Comparison of ENCODE assay signal across 25 cellular contexts in the genomic region with DNA sequence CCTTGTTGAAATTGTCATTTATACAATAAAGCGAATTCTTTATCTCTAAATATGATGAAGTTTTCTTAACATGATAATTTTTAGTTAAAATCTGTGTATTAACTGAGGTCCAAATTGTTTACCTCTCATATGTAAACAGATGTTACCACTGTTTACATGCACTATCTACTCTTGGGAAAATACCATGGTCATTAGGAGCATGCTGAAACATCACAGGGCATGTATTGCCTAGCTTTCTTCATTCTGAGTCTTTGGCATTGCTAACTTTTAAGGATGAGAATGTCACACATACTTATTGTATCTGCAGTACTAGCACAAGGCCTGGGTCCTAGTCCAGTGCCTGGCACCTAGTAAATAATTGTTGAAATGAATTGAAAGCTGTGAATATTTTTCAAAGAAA. TPM values are rescaled to one million over a fixed set of nuclear protein-coding genes. Genes with fewer than 3 reads are reported as not detected.
"Had no signal": no experiment of that assay in that cellular context is flagged by ENCODE, and none has a peak within 500 bp of the region (broad histone marks: within the 10 kb centered on the region; RNA-seq: fewer than 3 reads in every experiment).

No MANE protein-coding gene starts in this region.

- FAIRE-seq: HepG2, K562, RCC 7860 had no signal

- DNase-seq: Kasumi-1, MM.1S, NCI-H1092 treated with DMSO at 0.1 percent for 48 hours, NCI-H1436, NCI-H187, NCI-H2029, NCI-H226, NCI-H446, NCI-H510A, NCI-H524 treated with DMSO at 0.1 percent for 48 hours, NCI-H69, NCI-H774, Right ventricle myocardium superior, RPMI8226, SIG-M5, SK-N-SH, SW 1271 had no signal

- H3K36me3 ChIP-seq: SJSA1 had no signal

- H3K4me1 ChIP-seq: SJSA1 had no signal

- H3K9me3 ChIP-seq: SJSA1, SK-N-SH had no signal

- H3K27me3 ChIP-seq: SJSA1 had no signal

- H3K4me1 Mint-ChIP-seq: IgD-negative memory B cell had no signal

- H3K27ac Mint-ChIP-seq: IgD-negative memory B cell had no signal

- H3K27ac ChIP-seq: KMS-11, SJSA1 had no signal

- H3K4me3 ChIP-seq: K562, SJSA1 had no signal

- H3K27me3 Mint-ChIP-seq: IgD-negative memory B cell had no signal

- H3K36me3 Mint-ChIP-seq: IgD-negative memory B cell had no signal

RNA-seq across cellular contexts. Expression of a gene that starts 30.2 kb away (rescaled TPM):
- total RNA-seq: HepG2, HT1080, K562, M059J, Right ventricle myocardium superior, SJSA1 had no signal
- polyA plus RNA-seq: HepG2, IgD-negative memory B cell, SK-N-SH had no signal
